Comparison of ENCODE assay signal across 28 cellular contexts in the genomic region with DNA sequence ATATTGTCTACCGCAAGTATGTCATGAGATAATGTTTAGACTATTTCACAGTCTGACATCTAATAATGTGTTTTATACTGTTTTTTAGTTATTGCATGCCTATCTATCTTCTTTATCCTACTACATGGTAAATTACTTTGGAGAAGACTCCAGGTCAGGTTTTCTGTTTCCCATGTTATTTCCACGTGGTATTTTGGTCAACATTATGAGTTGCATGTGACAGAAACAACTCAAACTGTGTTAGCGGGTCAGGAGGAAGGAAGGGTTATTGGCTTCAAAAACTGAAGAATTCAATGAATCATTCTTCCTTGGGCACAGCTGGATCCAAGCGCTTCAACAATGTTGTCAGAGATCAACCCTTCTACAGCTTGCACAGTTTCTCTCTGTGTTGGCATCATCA.
"Had no signal": no experiment of that assay in that cellular context is flagged by ENCODE, and none has a peak within 500 bp of the region (broad histone marks: within the 10 kb centered on the region; RNA-seq: fewer than 3 reads in every experiment).

No MANE protein-coding gene starts in this region.

- H3K27ac ChIP-seq: colonic mucosa, coronary artery, dorsolateral prefrontal cortex, epithelial cell of prostate, esophagus muscularis mucosa, esophagus squamous epithelium, foreskin keratinocyte, gastrocnemius medialis, gastroesophageal sphincter, heart left ventricle, heart right ventricle had no signal

- H3K36me3 ChIP-seq: colonic mucosa, esophagus muscularis mucosa, esophagus squamous epithelium, gastrocnemius medialis, gastroesophageal sphincter, heart left ventricle, heart right ventricle had no signal

- H3K4me1 ChIP-seq: colonic mucosa, esophagus muscularis mucosa, esophagus squamous epithelium, foreskin keratinocyte, gastrocnemius medialis, gastroesophageal sphincter, heart left ventricle, heart right ventricle had no signal

- ATAC-seq: effector memory CD8-positive, alpha-beta T cell; esophagus mucosa; foreskin keratinocyte; gastrocnemius medialis; gastroesophageal sphincter; heart left ventricle; heart right ventricle had no signal

- FAIRE-seq: colon, endometrium, endothelial cell of umbilical vein, frontal cortex had no signal

- H3K27me3 ChIP-seq: colonic mucosa, dorsolateral prefrontal cortex, esophagus muscularis mucosa, esophagus squamous epithelium, foreskin keratinocyte, gastrocnemius medialis, gastroesophageal sphincter, heart left ventricle, heart right ventricle had no signal

- H3K9me3 ChIP-seq: colonic mucosa, esophagus muscularis mucosa, esophagus squamous epithelium, gastrocnemius medialis, gastroesophageal sphincter had no signal

- H3K4me3 ChIP-seq: colonic mucosa, coronary artery, dorsolateral prefrontal cortex, esophagus muscularis mucosa, esophagus squamous epithelium, gastrocnemius medialis, gastroesophageal sphincter, heart left ventricle, heart right ventricle had no signal

- DNase-seq: colonic mucosa; cortex of kidney; dermis blood vessel endothelial cell; dorsolateral prefrontal cortex; effector CD4-positive, alpha-beta T cell; effector CD8-positive, alpha-beta T cell; effector memory CD4-positive, alpha-beta T cell; effector memory CD8-positive, alpha-beta T cell; endodermal cell; erythroblast; esophagus squamous epithelium; foreskin fibroblast; foreskin keratinocyte; foreskin melanocyte; gastrocnemius medialis; glutamatergic neuron; head of caudate nucleus; heart left ventricle; heart right ventricle had no signal
